Comparison of ENCODE assay signal across 8 cellular contexts in genomic region chr9:130535818-130536521, GRCh38. TPM values are rescaled to one million over a fixed set of nuclear protein-coding genes. Genes with fewer than 3 reads are reported as not detected.
DNase-seq lines count a peak whose midpoint lies in the region; ATAC-seq lines count a peak whose summit lies in the region.

No MANE protein-coding gene starts in this region.

- no peaks in the 10 kb centered on the region for H3K4me1 ChIP-seq in mesenchymal stem cell (ENCODE audit: control insufficient read depth, insufficient read depth, low read depth, low read length)

- no peak overlapping the region for H2BK120ac ChIP-seq in mesenchymal stem cell (ENCODE audit: low read depth, low read length)

- H3K9ac ChIP-seq in mesenchymal stem cell (ENCODE audit: low read length): peak overlapping the region; percentile 46

- H3K79me1 ChIP-seq in mesenchymal stem cell (replicated peaks; ENCODE audit: low read length, poor library complexity, severe bottlenecking): no peaks in the 10 kb centered on the region

- H3K18ac ChIP-seq in mesenchymal stem cell (ENCODE audit: low read depth in 1 of 2, low read length in 2 of 2): no peak overlapping the region

- H2AK5ac ChIP-seq in mesenchymal stem cell (ENCODE audit: low read length, severe bottlenecking): no peak overlapping the region

- H4K91ac ChIP-seq in mesenchymal stem cell (ENCODE audit: low read length): no peak overlapping the region

- no peak overlapping the region for H3K4ac ChIP-seq in mesenchymal stem cell (ENCODE audit: low read depth in 1 of 2, low read length in 2 of 2)

- no peak overlapping the region for H2BK5ac ChIP-seq in mesenchymal stem cell (ENCODE audit: low read depth, low read length, poor library complexity, severe bottlenecking)

- H2BK12ac ChIP-seq in mesenchymal stem cell (ENCODE audit: low read length in 2 of 2): no peak overlapping the region

- no peak for ATAC-seq in GM18907 (IDR thresholded peaks at IDR 0.05; ENCODE audit: unreplicated experiment)
- no peak for ATAC-seq in HG03108 (IDR thresholded peaks at IDR 0.05; ENCODE audit: unreplicated experiment)

- no peak overlapping the region for H2AFZ ChIP-seq in mesenchymal stem cell (ENCODE audit: low read depth, low read length)

- H4K8ac ChIP-seq in mesenchymal stem cell (ENCODE audit: low read length): no peak overlapping the region

- no peaks in the 10 kb centered on the region for H3K9me3 ChIP-seq in mesenchymal stem cell (ENCODE audit: control insufficient read depth, low read length)

- H3K4me2 ChIP-seq in mesenchymal stem cell (ENCODE audit: low read length, poor library complexity, severe bottlenecking): no peak overlapping the region

- WGBS in mesenchymal stem cell: 20% methylated on average over 26 of the region's 28 CpGs

- DNase-seq in COLO829 (ENCODE audit: low spot score) (peak; percentile 17), NCI-H2029 (lab: John Stamatoyannopoulos, UW) (peak; percentile 51), cerebellum (ENCODE audit: low spot score) (peak; percentile 31), mesenchymal stem cell (peak; percentile 82), NAMALWA (ENCODE audit: low spot score) (no peak)
- DNase-seq in activated T-cell treated with anti-CD3 and anti-CD28 coated beads, Interleukin-2, amount 50 U/mL, for 1 hour: no peak

- H3K27ac ChIP-seq in mesenchymal stem cell (ENCODE audit: low read length, poor library complexity, severe bottlenecking): no peak overlapping the region

- H2BK15ac ChIP-seq in mesenchymal stem cell (ENCODE audit: low read depth, poor library complexity, severe bottlenecking): no peak overlapping the region

- H3K4me3 ChIP-seq in mesenchymal stem cell (ENCODE audit: insufficient read depth in 1 of 2, low read depth in 1 of 2, low read length in 2 of 2): peak overlapping the region in 1 of 2 experiments; percentile 48

- H3K27me3 ChIP-seq in mesenchymal stem cell (ENCODE audit: control insufficient read depth in 1 of 2, insufficient read depth in 1 of 2, low read length in 2 of 2): peaks cover 32 to 63% of the 10 kb centered on the region in 2 experiments

- H3K36me3 ChIP-seq in mesenchymal stem cell (ENCODE audit: control insufficient read depth in 1 of 2, insufficient read depth in 2 of 2, low read depth in 1 of 2, low read length in 2 of 2): no peaks in the 10 kb centered on the region

- no peak overlapping the region for H3K14ac ChIP-seq in mesenchymal stem cell (ENCODE audit: low read length in 2 of 2)

- peak overlapping the region in 1 of 2 experiments; percentile 54 for H3K23ac ChIP-seq in mesenchymal stem cell (ENCODE audit: low read length in 2 of 2)

RNA-seq across cellular contexts. Expression of gene FUBP3, which starts 43.4 kb away (rescaled TPM):
- total RNA-seq in cerebellum: 56.0 TPM
- 38.9 TPM for polyA plus RNA-seq in mesenchymal stem cell (2013, experiment 1 of 2)
- 38.0 TPM for polyA plus RNA-seq in mesenchymal stem cell (2013, experiment 2 of 2)

Comparison
In these comparisons a context has a peak if more than half of its experiments do, and no peak if none do; other contexts are left out.
1. DNase-seq: peak in COLO829 (single experiment), NCI-H2029 (single experiment), cerebellum (single experiment) and mesenchymal stem cell (single experiment); none in NAMALWA (single experiment) and activated T-cell treated with anti-CD3 and anti-CD28 coated beads, Interleukin-2, amount 50 U/mL, for 1 hour (single experiment).